ENCODE assay signal across 17 cellular contexts in the genomic region with DNA sequence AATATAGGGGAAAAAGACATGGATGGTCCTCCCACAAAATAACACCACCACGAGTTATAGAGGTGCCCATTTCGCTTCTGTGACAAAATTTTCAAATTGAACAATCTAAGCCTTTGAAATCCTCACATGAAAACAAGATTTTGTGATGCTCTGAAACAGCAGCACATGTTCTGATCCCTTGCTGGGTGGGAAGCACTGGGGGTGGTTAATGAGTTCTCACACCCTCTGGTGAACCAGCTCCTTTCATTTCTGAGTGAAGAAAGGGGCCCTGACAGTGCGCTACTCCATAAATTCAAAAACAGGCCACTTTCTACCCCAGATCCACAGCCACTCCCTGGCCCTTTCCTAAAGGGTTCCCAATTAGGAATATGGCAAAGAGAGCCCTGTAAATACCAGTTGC.
DNase-seq lines count a peak whose midpoint lies in the region; ATAC-seq, FAIRE-seq and TF ChIP-seq lines count a peak whose summit lies in the region.
"Had no signal": no experiment of that assay in that cellular context is flagged by ENCODE, and none has a peak within 500 bp of the region (broad histone marks: within the 10 kb centered on the region; RNA-seq: fewer than 3 reads in every experiment).

No MANE protein-coding gene starts in this region.

- ATAC-seq in T-helper 17 cell (no peak), gastrocnemius medialis (no peak), mucosa of descending colon (no peak)
- ATAC-seq: Right ventricle myocardium inferior had no signal

- H3K27ac Mint-ChIP-seq in T-helper 17 cell (peak overlapping the region; percentile 45), type B pancreatic cell (no peak overlapping the region)

- no peak overlapping the region for H4K5ac ChIP-seq in H1 (ENCODE audit: insufficient read length, low read depth, low read length)

- peaks cover 35% of the 10 kb centered on the region for H3K4me1 Mint-ChIP-seq in T-helper 17 cell
- H3K4me1 Mint-ChIP-seq in type B pancreatic cell (ENCODE audit: unreplicated experiment): peaks cover 22% of the 10 kb centered on the region

- no peaks in the 10 kb centered on the region for H3K36me3 ChIP-seq in H1 (ENCODE audit: control insufficient read depth in 2 of 4, insufficient read depth in 4 of 4, low read length in 3 of 4)
- no peaks in the 10 kb centered on the region for H3K36me3 ChIP-seq in gastrocnemius medialis
- H3K36me3 ChIP-seq in mucosa of descending colon (ENCODE audit: low read depth): no peaks in the 10 kb centered on the region
- H3K36me3 ChIP-seq: HAP-1 had no signal

- WGBS in H1 (ENCODE audit: extremely low coverage in 1 of 2, insufficient coverage in 1 of 2, insufficient read length in 1 of 2, insufficient replicate concordance in 2 of 2, low coverage in 1 of 2, low lambda C conversion rate in 2 of 2, missing lambda C conversion rate in 1 of 2), 2 experiments: 97% methylated on average over 3 of the region's 3 CpGs; no CpG with 5 or more reads in 1 of the 2 experiments

- no peak overlapping the region for H3K23ac ChIP-seq in H1 (ENCODE audit: insufficient read length)

- H2BK15ac ChIP-seq in H1 (ENCODE audit: low read length): no peak overlapping the region

- H2BK20ac ChIP-seq in H1 (ENCODE audit: low read length): no peak overlapping the region

- H3K9me3 ChIP-seq in T-helper 17 cell (ENCODE audit: control insufficient read depth, low read length, poor library complexity, severe bottlenecking): no peaks in the 10 kb centered on the region
- H3K9me3 ChIP-seq in H1 (ENCODE audit: insufficient read depth in 2 of 2, low read depth in 1 of 2, low read length in 1 of 2): no peaks in the 10 kb centered on the region
- H3K9me3 ChIP-seq in gastrocnemius medialis: no peaks in the 10 kb centered on the region
- H3K9me3 ChIP-seq in mucosa of descending colon: no peaks in the 10 kb centered on the region
- H3K9me3 ChIP-seq: HAP-1 had no signal

- H3K9ac ChIP-seq in H1 (replicated peaks in 1 of 4; ENCODE audit: extremely low read depth in 1 of 4, low read depth in 3 of 4, low read length in 3 of 4): no peak overlapping the region

- H3K27me3 ChIP-seq in H1 (replicated peaks in 1 of 4; ENCODE audit: control insufficient read depth in 3 of 4, extremely low read depth in 1 of 4, insufficient read depth in 3 of 4, low read length in 3 of 4) (no peaks in the 10 kb centered on the region), gastrocnemius medialis (no peaks in the 10 kb centered on the region)

- H3K4ac ChIP-seq in H1 (replicated peaks; ENCODE audit: insufficient read length, low read depth, low read length): no peak overlapping the region

- peak; percentile 26 for FAIRE-seq in GM19239 (lab: Jason Lieb, UNC)
- FAIRE-seq in H1 (lab: Jason Lieb, UNC): no peak

- H2BK120ac ChIP-seq in H1 (replicated peaks; ENCODE audit: low read depth, low read length): no peak overlapping the region

- H3K14ac ChIP-seq in H1 (ENCODE audit: insufficient read length): no peak overlapping the region

- POLR2A ChIA-PET in H1 (lab: Charles Lee; ENCODE audit: partially characterized antibody): interaction anchor here (0.8 to 1.1 kb wide), 2 partner anchors 54 to 265 kb away, joined by 3 read pairs; no protein-coding TSS in a partner anchor

- H4K20me1 ChIP-seq in H1 (replicated peaks in 1 of 2; ENCODE audit: control insufficient read depth in 1 of 2, insufficient read depth in 2 of 2, low read length in 2 of 2): no peaks in the 10 kb centered on the region

- DNase-seq in GM19239 (ENCODE audit: insufficient read length, low spot score) (no peak), T-helper 17 cell (no peak), H1 (ENCODE audit: low read depth in 1 of 2, low spot score in 2 of 2) (no peak), gastrocnemius medialis (no peak), mucosa of descending colon (no peak), type B pancreatic cell (ENCODE audit: extremely low spot score, unreplicated experiment) (no peak), COLO668 (lab: John Stamatoyannopoulos, UW; ENCODE audit: unreplicated experiment) (no peak)
- DNase-seq: C1 segment of cervical spinal cord, COR-L47, DMS 273 treated with DMSO at 0.1 percent for 48 hours, DND-41, Kasumi-1, MM.1S, NCI-H1092, NCI-H748 treated with DMSO at 0.1 percent for 48 hours had no signal

- H3K9me3 Mint-ChIP-seq in type B pancreatic cell: no peaks in the 10 kb centered on the region

- TF ChIP-seq POLR2A in H1 (IDR thresholded peaks at IDR 0.05; ENCODE audit: control extremely low read depth in 1 of 2, low read depth in 2 of 2, low read length in 2 of 2): no peak
- TF ChIP-seq POLR2A in gastrocnemius medialis (IDR thresholded peaks at IDR 0.05): no peak

- H2AFZ ChIP-seq in H1 (ENCODE audit: low read length): no peak overlapping the region

- CTCF ChIA-PET in H1 (lab: Charles Lee; ENCODE audit: partially characterized antibody): interaction anchor here (0.6 to 3.4 kb wide), 7 partner anchors 10 to 144 kb away, joined by 3 to 10 read pairs (median 4); no protein-coding TSS in a partner anchor

- no peak overlapping the region for H4K8ac ChIP-seq in H1 (ENCODE audit: extremely low read depth, insufficient read depth, low read length)

- no peak overlapping the region for H2BK5ac ChIP-seq in H1 (ENCODE audit: low read depth, low read length)

- no peaks in the 10 kb centered on the region for H3K36me3 Mint-ChIP-seq in T-helper 17 cell (ENCODE audit: low read depth)
- H3K36me3 Mint-ChIP-seq in type B pancreatic cell: peaks cover 3% of the 10 kb centered on the region

- H3K18ac ChIP-seq in H1 (ENCODE audit: extremely low read depth, low read length): no peak overlapping the region

- H3K23me2 ChIP-seq in H1 (ENCODE audit: low read depth, low read length): no peaks in the 10 kb centered on the region; the same call in 1 of the 2 replicates

- TF ChIP-seq CTCF in H1 (IDR thresholded peaks at IDR 0.05; ENCODE audit: control extremely low read depth in 1 of 3, insufficient read depth in 1 of 3, low read depth in 1 of 3, low read length in 3 of 3) (no peak), gastrocnemius medialis (IDR thresholded peaks at IDR 0.05 in 4 of 5, conservative IDR thresholded peaks at IDR 0.05 in 1 of 5) (no peak), mucosa of descending colon (IDR thresholded peaks at IDR 0.05) (no peak), type B pancreatic cell (conservative IDR thresholded peaks at IDR 0.05) (no peak)

- no peak overlapping the region for H2AK5ac ChIP-seq in H1 (ENCODE audit: low read depth, low read length)

- peak overlapping the region; percentile 5; the same call in 1 of the 2 replicates for H2BK12ac ChIP-seq in H1 (ENCODE audit: low read depth, low read length)

- H3K27ac ChIP-seq in H1 (ENCODE audit: low read depth, low read length) (no peak overlapping the region), gastrocnemius medialis (peak overlapping the region in 3 of 4 donors; percentile 53 to 91 (median 61))

- no peak for TF ChIP-seq RAD21 in H1 (IDR thresholded peaks at IDR 0.05 in 1 of 2, conservative IDR thresholded peaks at IDR 0.05 in 1 of 2; ENCODE audit: low read depth in 2 of 2, low read length in 2 of 2)

- H3K79me2 ChIP-seq in H1 (ENCODE audit: control insufficient read depth in 1 of 2, insufficient read depth in 2 of 2, low read length in 2 of 2): peaks cover 0 to 8% of the 10 kb centered on the region in 2 experiments; a peak in 2 of 4 replicates

- H3K4me3 Mint-ChIP-seq in T-helper 17 cell (no peak overlapping the region), type B pancreatic cell (no peak overlapping the region)

- no peak overlapping the region for H3K56ac ChIP-seq in H1 (replicated peaks; ENCODE audit: insufficient read length, low read depth, low read length)

- peaks cover 0 to 13% (median 5%) of the 10 kb centered on the region in 4 experiments; a peak in 4 of 7 replicates for H3K4me1 ChIP-seq in H1 (replicated peaks in 1 of 4; ENCODE audit: control insufficient read depth in 3 of 4, insufficient read depth in 4 of 4, low read length in 3 of 4)
- peaks cover 63 to 67% of the 10 kb centered on the region in 2 donors for H3K4me1 ChIP-seq in gastrocnemius medialis
- peaks cover 15% of the 10 kb centered on the region for H3K4me1 ChIP-seq in mucosa of descending colon (ENCODE audit: low read depth)

- no peak for TF ChIP-seq EP300 in H1 (IDR thresholded peaks at IDR 0.05; ENCODE audit: borderline replicate concordance in 1 of 2, low read depth in 2 of 2, low read length in 2 of 2)

- no peak overlapping the region for H4K91ac ChIP-seq in H1 (replicated peaks; ENCODE audit: insufficient read length, low read length)

- H3K27me3 Mint-ChIP-seq in T-helper 17 cell: no peaks in the 10 kb centered on the region
- H3K27me3 Mint-ChIP-seq in type B pancreatic cell: no peaks in the 10 kb centered on the region

- no peak overlapping the region for H3K4me3 ChIP-seq in H1 (ENCODE audit: extremely low read depth in 1 of 4, insufficient read depth in 2 of 4, low read depth in 3 of 4, low read length in 4 of 4)
- no peak overlapping the region for H3K4me3 ChIP-seq in gastrocnemius medialis
- no peak overlapping the region for H3K4me3 ChIP-seq in mucosa of descending colon
- H3K4me3 ChIP-seq: HAP-1 had no signal

- intact Hi-C loops in gastrocnemius medialis (cut with DNase I; ENCODE audit: low total_unique reads) (loop anchor here (5.0 kb wide), 2 partner anchors 126 to 154 kb away; no protein-coding TSS in a partner anchor), mucosa of descending colon (cut with DNase I, micrococcal nuclease) (no loop called here)

- H3K79me1 ChIP-seq in H1 (ENCODE audit: low read depth, low read length): no peaks in the 10 kb centered on the region

- H3K4me2 ChIP-seq in H1 (ENCODE audit: insufficient read depth in 1 of 2, low read depth in 2 of 2, low read length in 2 of 2): no peak overlapping the region; a peak in 1 of 4 replicates

- in situ Hi-C loops in gastrocnemius medialis (cut with MboI; ENCODE audit: low sequenced_read_pairs in 4 of 4): no loop called here

TF ChIP-seq in H1, 55 proteins besides CTCF, POLR2A, EP300 and RAD21:
- TF ChIP-seq, protein P1, sequence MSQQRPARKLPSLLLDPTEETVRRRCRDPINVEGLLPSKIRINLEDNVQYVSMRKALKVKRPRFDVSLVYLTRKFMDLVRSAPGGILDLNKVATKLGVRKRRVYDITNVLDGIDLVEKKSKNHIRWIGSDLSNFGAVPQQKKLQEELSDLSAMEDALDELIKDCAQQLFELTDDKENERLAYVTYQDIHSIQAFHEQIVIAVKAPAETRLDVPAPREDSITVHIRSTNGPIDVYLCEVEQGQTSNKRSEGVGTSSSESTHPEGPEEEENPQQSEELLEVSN (IDR thresholded peaks at IDR 0.05): 0 out of 2 replicates have a peak, but pooled peaks have one; percentile 47
- no peak for TF ChIP-seq GTF2F1 (IDR thresholded peaks at IDR 0.05; ENCODE audit: borderline replicate concordance, low read depth, low read length)
